9 cellular contexts compared by ENCODE assay signal in genomic region chr18:21955757-21956652, GRCh38.
DNase-seq lines count a peak whose midpoint lies in the region; ATAC-seq, FAIRE-seq and TF ChIP-seq lines count a peak whose summit lies in the region.
"Had no signal": no experiment of that assay in that cellular context is flagged by ENCODE, and none has a peak within 500 bp of the region (broad histone marks: within the 10 kb centered on the region; RNA-seq: fewer than 3 reads in every experiment).

No MANE protein-coding gene starts in this region.

- no peaks in the 10 kb centered on the region for H3K36me3 ChIP-seq in hepatocyte (replicated peaks; ENCODE audit: insufficient read depth, low read depth)
- H3K36me3 ChIP-seq in small intestine (ENCODE audit: control insufficient read depth in 2 of 2, insufficient read depth in 2 of 2, low read length in 2 of 2) = no peaks in the 10 kb centered on the region
- H3K36me3 ChIP-seq: BLaER1 treated with 17β-estradiol and CSF1 and Interleukin-3, amounts not matched to agents 10 nM and 100 nM had no signal

- H4K20me1 ChIP-seq in hepatocyte (ENCODE audit: insufficient read depth, poor library complexity, severe bottlenecking) = no peaks in the 10 kb centered on the region
- H4K20me1 ChIP-seq: BLaER1 treated with 17β-estradiol and CSF1 and Interleukin-3, amounts not matched to agents 10 nM and 100 nM had no signal

- H3K27ac ChIP-seq in hepatocyte (no peak overlapping the region), small intestine (ENCODE audit: low read depth in 1 of 2, low read length in 1 of 2) (no peak overlapping the region)
- H3K27ac ChIP-seq: BLaER1 treated with 17β-estradiol and CSF1 and Interleukin-3, amounts not matched to agents 10 nM and 100 nM had no signal

- DNase-seq in DMS153 treated with DMSO at 0.1 percent for 48 hours (lab: John Stamatoyannopoulos, UW; ENCODE audit: unreplicated experiment) = peak; percentile 45
- DNase-seq in DMS153 (lab: John Stamatoyannopoulos, UW) = no peak
- DNase-seq in NCI-H1092 treated with DMSO at 0.1 percent for 48 hours (lab: John Stamatoyannopoulos, UW) = peak; percentile 34
- DNase-seq in T-helper 22 cell (ENCODE audit: low read depth) = peak; percentile 38
- DNase-seq in anterior cingulate cortex (lab: John Stamatoyannopoulos, UW) = peak in 40 of 58 donors; percentile 0 to 71 (median 16)
- peak; percentile 87 for DNase-seq in hepatocyte (ENCODE audit: low spot score)
- peak; percentile 82 for DNase-seq in small intestine

- no peak for FAIRE-seq in small intestine (lab: Jason Lieb, UNC)

- 48% methylated on average over 8 of the region's 8 CpGs for WGBS in hepatocyte (ENCODE audit: low lambda C conversion rate, missing lambda C conversion rate)
- WGBS in small intestine, 3 donors = 37 to 44% (median 43%) methylated on average over 8 of the region's 8 CpGs

- H3K4me2 ChIP-seq in hepatocyte = no peak overlapping the region
- H3K4me2 ChIP-seq: BLaER1 treated with 17β-estradiol and CSF1 and Interleukin-3, amounts not matched to agents 10 nM and 100 nM had no signal

- ATAC-seq in HG02642 (IDR thresholded peaks at IDR 0.05; ENCODE audit: poor library complexity, unreplicated experiment) = peak; percentile 97

- H3K9me3 ChIP-seq in hepatocyte (ENCODE audit: low read depth) (no peaks in the 10 kb centered on the region), small intestine (ENCODE audit: control insufficient read depth, low read depth) (no peaks in the 10 kb centered on the region)

- TF ChIP-seq CTCF in hepatocyte (IDR thresholded peaks at IDR 0.05; ENCODE audit: poor library complexity) = peak; percentile 84

- no peaks in the 10 kb centered on the region for H3K9me2 ChIP-seq in hepatocyte (replicated peaks; ENCODE audit: insufficient read depth)

- no peaks in the 10 kb centered on the region for H3K79me2 ChIP-seq in hepatocyte

- H3K4me3 ChIP-seq in hepatocyte (no peak overlapping the region), small intestine (ENCODE audit: low read depth in 1 of 2, low read length in 2 of 2) (no peak overlapping the region)
- H3K4me3 ChIP-seq: BLaER1 treated with 17β-estradiol and CSF1 and Interleukin-3, amounts not matched to agents 10 nM and 100 nM had no signal

- H3K4me1 ChIP-seq in hepatocyte (ENCODE audit: insufficient read depth) = no peaks in the 10 kb centered on the region
- H3K4me1 ChIP-seq in small intestine (ENCODE audit: control insufficient read depth in 2 of 2, insufficient read depth in 1 of 2, low read depth in 1 of 2, low read length in 1 of 2) = no peaks in the 10 kb centered on the region
- H3K4me1 ChIP-seq: BLaER1 treated with 17β-estradiol and CSF1 and Interleukin-3, amounts not matched to agents 10 nM and 100 nM had no signal

- H3K27me3 ChIP-seq in hepatocyte (no peaks in the 10 kb centered on the region), small intestine (ENCODE audit: control insufficient read depth in 2 of 2, insufficient read depth in 2 of 2, low read length in 2 of 2) (no peaks in the 10 kb centered on the region)
- H3K27me3 ChIP-seq: BLaER1 treated with 17β-estradiol and CSF1 and Interleukin-3, amounts not matched to agents 10 nM and 100 nM had no signal

- H2AFZ ChIP-seq in hepatocyte = no peak overlapping the region
